In the genomic region with DNA sequence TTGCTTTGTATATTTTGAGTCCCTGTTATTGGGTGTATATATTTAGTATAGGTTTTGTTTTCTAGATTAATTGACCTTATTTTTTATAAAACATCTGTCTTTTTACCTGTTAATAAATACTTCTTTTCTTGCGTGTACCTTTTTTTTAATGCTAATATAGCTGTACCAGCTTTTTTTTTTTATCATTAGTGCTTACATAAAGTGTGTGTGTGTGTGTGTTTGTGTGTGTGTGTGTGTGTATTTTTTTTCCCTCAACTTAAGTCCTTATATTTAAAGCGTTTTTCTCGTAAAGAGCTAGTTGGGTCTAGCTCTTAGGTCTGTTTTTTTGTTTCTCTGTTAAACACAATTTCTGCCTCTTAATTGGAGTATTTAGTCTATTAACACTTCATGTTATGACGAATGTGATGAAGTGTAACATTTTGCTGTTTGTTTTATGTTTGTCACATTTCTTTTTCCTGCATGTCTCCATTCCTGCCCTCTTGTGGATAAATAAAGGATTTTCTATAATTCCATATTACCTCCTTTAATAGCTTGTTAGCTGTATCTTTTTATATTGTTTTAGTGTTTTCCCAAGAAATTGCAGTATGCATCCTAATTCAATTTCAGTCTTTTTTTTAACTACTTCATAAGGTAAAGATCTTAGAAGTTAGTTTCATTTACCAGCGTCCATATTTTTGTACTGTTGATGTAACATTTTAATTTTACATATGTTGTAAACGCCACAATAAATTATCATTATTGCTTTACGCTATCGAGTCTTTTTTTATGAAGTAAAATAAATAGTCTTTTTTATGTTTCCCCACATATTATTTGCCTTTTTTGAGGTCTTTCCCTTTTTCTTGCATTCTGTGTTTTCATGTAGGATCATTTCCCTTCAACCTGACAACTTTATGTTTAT, we compare ENCODE assay signal across 8 cellular contexts. TPM values are rescaled to one million over a fixed set of nuclear protein-coding genes. Genes with fewer than 3 reads are reported as not detected.
DNase-seq lines count a peak whose midpoint lies in the region; ATAC-seq, FAIRE-seq and TF ChIP-seq lines count a peak whose summit lies in the region.

No MANE protein-coding gene starts in this region.

- H3K4me3 ChIP-seq in A549, result no peak overlapping the region
- H3K4me3 ChIP-seq in foreskin fibroblast (ENCODE audit: low read depth in 1 of 2, low read length in 2 of 2), result no peak overlapping the region

- H3K9me3 ChIP-seq in A549 (no peaks in the 10 kb centered on the region), T-helper 17 cell (ENCODE audit: control insufficient read depth, low read length, poor library complexity, severe bottlenecking) (no peaks in the 10 kb centered on the region)

- H3K27ac ChIP-seq in A549, result no peak overlapping the region

- TF ChIP-seq CTCF in A549 (IDR thresholded peaks at IDR 0.05), result peak; percentile 38
- peak; percentile 20 for TF ChIP-seq CTCF in foreskin fibroblast (IDR thresholded peaks at IDR 0.05; ENCODE audit: low read depth, low read length)

- H3K4me1 Mint-ChIP-seq in T-helper 17 cell, result peaks cover 42% of the 10 kb centered on the region

- peaks cover 9% of the 10 kb centered on the region for H3K36me3 Mint-ChIP-seq in T-helper 17 cell (ENCODE audit: low read depth)

- POLR2A ChIA-PET in A549 (lab: Yijun Ruan, JAX), result no interaction called here

- CTCF ChIA-PET in A549 (lab: Yijun Ruan, JAX), result interaction anchor here (0.6 to 1.7 kb wide), 4 partner anchors 11 to 179 kb away, joined by 3 to 5 read pairs (median 4); no protein-coding TSS in a partner anchor

- 80% methylated on average over 8 of the region's 8 CpGs for WGBS in A549 (ENCODE audit: missing lambda C conversion rate)

- DNase-seq in A549 (ENCODE audit: low read depth in 1 of 2, low spot score in 1 of 2) (peak; percentile 20 to 34), GF-D8 (lab: John Stamatoyannopoulos, UW) (peak; percentile 15), T-helper 17 cell (no peak), foreskin fibroblast (no peak), NAMALWA (ENCODE audit: low spot score) (no peak), cerebellar nuclear complex (lab: John Stamatoyannopoulos, UW) (no peak)
- no peak for DNase-seq in activated CD4-positive, alpha-beta T cell treated with anti-CD3 and anti-CD28 coated beads, Interleukin-2, amount 50 U/mL, for 48 hours

- peak overlapping the region; percentile 77 for H3K4me3 Mint-ChIP-seq in T-helper 17 cell

- H3K27me3 Mint-ChIP-seq in T-helper 17 cell, result no peaks in the 10 kb centered on the region

- no peak for TF ChIP-seq EP300 in A549 (IDR thresholded peaks at IDR 0.05)

- peak overlapping the region; percentile 80 for H3K27ac Mint-ChIP-seq in T-helper 17 cell

- H3K4me1 ChIP-seq in A549, result peaks cover 31% of the 10 kb centered on the region; the same call in 2 of the 3 replicates

- TF ChIP-seq RAD21 in A549 (conservative IDR thresholded peaks at IDR 0.05 in 1 of 2, IDR thresholded peaks at IDR 0.05 in 1 of 2), result peak in 1 of 2 experiments; percentile 28; a peak in 1 of 5 replicates

- TF ChIP-seq POLR2A in A549 (IDR thresholded peaks at IDR 0.05; ENCODE audit: low read length), result no peak

- ATAC-seq in A549 (no peak), T-helper 17 cell (no peak), GM19035 (IDR thresholded peaks at IDR 0.05; ENCODE audit: unreplicated experiment) (no peak)

- FAIRE-seq in A549 (lab: Jason Lieb, UNC), result no peak

- no peak overlapping the region for H3K4me2 ChIP-seq in A549

TF ChIP-seq in A549, 52 proteins besides CTCF, POLR2A, EP300 and RAD21:
- TF ChIP-seq, protein P1, sequence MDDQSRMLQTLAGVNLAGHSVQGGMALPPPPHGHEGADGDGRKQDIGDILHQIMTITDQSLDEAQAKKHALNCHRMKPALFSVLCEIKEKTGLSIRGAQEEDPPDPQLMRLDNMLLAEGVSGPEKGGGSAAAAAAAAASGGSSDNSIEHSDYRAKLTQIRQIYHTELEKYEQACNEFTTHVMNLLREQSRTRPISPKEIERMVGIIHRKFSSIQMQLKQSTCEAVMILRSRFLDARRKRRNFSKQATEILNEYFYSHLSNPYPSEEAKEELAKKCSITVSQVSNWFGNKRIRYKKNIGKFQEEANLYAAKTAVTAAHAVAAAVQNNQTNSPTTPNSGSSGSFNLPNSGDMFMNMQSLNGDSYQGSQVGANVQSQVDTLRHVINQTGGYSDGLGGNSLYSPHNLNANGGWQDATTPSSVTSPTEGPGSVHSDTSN (IDR thresholded peaks at IDR 0.05), result no peak
- TF ChIP-seq SMC3 (IDR thresholded peaks at IDR 0.05) (peak; percentile 35; the same call in 1 of the 3 replicates), HOXB13 (CRISPR knock-in tag; IDR thresholded peaks at IDR 0.05; ENCODE audit: low read depth) (no peak)

RNA-seq across cellular contexts. Expression of gene PRMT2, which starts 4.3 kb away (rescaled TPM):
- polyA plus RNA-seq in A549 (2011; rRNA removed), result 64.1 and 69.2 TPM in 2 replicates
- polyA plus RNA-seq in A549 (2012; cell fraction: cytosol; rRNA removed), result 92.9 and 109 TPM in 2 replicates
- polyA plus RNA-seq in A549 (2012; cell fraction: nucleus; rRNA removed), result 63.8 and 71.4 TPM in 2 replicates
- 68.8 to 75.3 TPM (median 75.1 TPM) in 3 replicates for polyA plus RNA-seq in A549 (2017; fragmentation: RNase III; extraction: RNeasy Plus Mini Kit Qiagen cat#74134 plus additional on column Dnase treatment)
- 38.9 and 46.1 TPM in 2 replicates for polyA minus RNA-seq in A549 (2011; rRNA and poly(A)+ RNA removed)
- total RNA-seq in T-helper 17 cell, result 100 to 1,000 TPM in 1 of 2 donors, 10 to 100 TPM in 1; 89.1 to 102 TPM

RNA-seq across cellular contexts. Expression of gene S100B, which starts 34.9 kb away (rescaled TPM):
- polyA plus RNA-seq in A549 (2011; rRNA removed) (not detected in 2 replicates), A549 (2017; fragmentation: RNase III; extraction: RNeasy Plus Mini Kit Qiagen cat#74134 plus additional on column Dnase treatment) (not detected in 3 replicates)
- polyA plus RNA-seq in A549 (2012; cell fraction: cytosol; rRNA removed), result not detected in 2 replicates
- polyA plus RNA-seq in A549 (2012; cell fraction: nucleus; rRNA removed), result not detected in 2 replicates
- polyA minus RNA-seq in A549 (2011; rRNA and poly(A)+ RNA removed), result not detected in 2 replicates
- not detected for total RNA-seq in T-helper 17 cell

Comparison
In these comparisons a context has a peak if more than half of its experiments do, and no peak if none do; other contexts are left out.
1. DNase-seq: peak in A549 (2 of 2) and GF-D8 (single experiment); none in T-helper 17 cell (0 of 3), foreskin fibroblast (0 of 2), NAMALWA (single experiment), cerebellar nuclear complex (0 of 2) and activated CD4-positive, alpha-beta T cell treated with anti-CD3 and anti-CD28 coated beads, Interleukin-2, amount 50 U/mL, for 48 hours (0 of 2).